Comparison of ENCODE assay signal across 20 cellular contexts in genomic region chr3:116442331-116443021, GRCh38.
A peak's percentile ranks its signal among the peaks of the same experiment; 100 is the strongest.
DNase-seq lines count a peak whose midpoint lies in the region; ATAC-seq and TF ChIP-seq lines count a peak whose summit lies in the region.
"Had no signal": no experiment of that assay in that cellular context is flagged by ENCODE, and none has a peak within 500 bp of the region (broad histone marks: within the 10 kb centered on the region; RNA-seq: fewer than 3 reads in every experiment).

No MANE protein-coding gene starts in this region.

- H3K27me3 Mint-ChIP-seq in nephron (ENCODE audit: low read depth): peaks cover 14% of the 10 kb centered on the region
- H3K27me3 Mint-ChIP-seq: stimulated activated memory B cell treated with anti-CD40 and anti-IgM and Interleukin-4, amounts not matched to agents 10 μg/mL and 1 μg/mL and 100 μg/mL, for 72 hours; T-helper 17 cell had no signal

- no peak for ATAC-seq in GM21528 (IDR thresholded peaks at IDR 0.05; ENCODE audit: low FRiP score, unreplicated experiment)
- ATAC-seq: heart right ventricle; stimulated activated memory B cell treated with anti-CD40 and anti-IgM and Interleukin-4, amounts not matched to agents 10 μg/mL and 1 μg/mL and 100 μg/mL, for 72 hours; T-helper 17 cell had no signal

- H3K9me3 ChIP-seq in adipocyte (ENCODE audit: control insufficient read depth, low read length): no peaks in the 10 kb centered on the region
- H3K9me3 ChIP-seq: heart right ventricle, tibial nerve had no signal

- peak overlapping the region; percentile 31 to 91 (median 86) for H3K4me3 Mint-ChIP-seq in nephron
- H3K4me3 Mint-ChIP-seq: stimulated activated memory B cell treated with anti-CD40 and anti-IgM and Interleukin-4, amounts not matched to agents 10 μg/mL and 1 μg/mL and 100 μg/mL, for 72 hours; T-helper 17 cell had no signal

- no peak for TF ChIP-seq CTCF in nephron (IDR thresholded peaks at IDR 0.05; ENCODE audit: unreplicated experiment in 3 of 3)

- H3K4me1 ChIP-seq in adipocyte (ENCODE audit: control insufficient read depth, insufficient read depth, low read length): peaks cover 21% of the 10 kb centered on the region
- H3K4me1 ChIP-seq: heart right ventricle had no signal

- peak overlapping the region in 1 of 3 experiments; percentile 55 for H3K27ac Mint-ChIP-seq in nephron
- H3K27ac Mint-ChIP-seq: stimulated activated memory B cell treated with anti-CD40 and anti-IgM and Interleukin-4, amounts not matched to agents 10 μg/mL and 1 μg/mL and 100 μg/mL, for 72 hours; T-helper 17 cell had no signal

- H3K36me3 ChIP-seq in adipocyte (ENCODE audit: control insufficient read depth, insufficient read depth, low read length, severe bottlenecking): no peaks in the 10 kb centered on the region
- H3K36me3 ChIP-seq: heart right ventricle, tibial nerve, WERI-Rb-1 had no signal

- H3K9ac ChIP-seq in adipocyte (ENCODE audit: low read length): no peak overlapping the region

- H3K4me3 ChIP-seq in adipocyte (ENCODE audit: low read length): peak overlapping the region; percentile 79

- DNase-seq in adipocyte (ENCODE audit: low read depth) (no peak), fibroblast of peridontal ligament (ENCODE audit: extremely low read depth) (peak; percentile 21), superior temporal gyrus (ENCODE audit: extremely low spot score) (peak; percentile 59), KG1 (lab: John Stamatoyannopoulos, UW) (no peak)
- no peak for DNase-seq in stimulated activated CD4-positive, alpha-beta T cell treated with anti-CD3 and anti-CD28 coated beads, Interleukin-4, amount 100 ng/mL, for 24 hours
- DNase-seq: activated CD4-positive, alpha-beta T cell treated with anti-CD3 and anti-CD28 coated beads, Interleukin-2, amount 50 U/mL, for 4 hours; AML-193; amniotic stem cell; EL; heart right ventricle; NCI-H1092 treated with DMSO at 0.1 percent for 48 hours; NCI-H2107; right cardiac atrium; SHP77 treated with DMSO at 0.1 percent for 48 hours; T-helper 17 cell; WERI-Rb-1 had no signal

- no peaks in the 10 kb centered on the region for H3K27me3 ChIP-seq in adipocyte (replicated peaks; ENCODE audit: control insufficient read depth, insufficient read depth, low read length)
- H3K27me3 ChIP-seq: tibial nerve had no signal

- peaks cover 45% of the 10 kb centered on the region for H3K4me1 Mint-ChIP-seq in nephron
- H3K4me1 Mint-ChIP-seq: stimulated activated memory B cell treated with anti-CD40 and anti-IgM and Interleukin-4, amounts not matched to agents 10 μg/mL and 1 μg/mL and 100 μg/mL, for 72 hours; T-helper 17 cell had no signal

- no peaks in the 10 kb centered on the region for H3K36me3 Mint-ChIP-seq in nephron (ENCODE audit: low read depth)
- H3K36me3 Mint-ChIP-seq: stimulated activated memory B cell treated with anti-CD40 and anti-IgM and Interleukin-4, amounts not matched to agents 10 μg/mL and 1 μg/mL and 100 μg/mL, for 72 hours had no signal

- no peaks in the 10 kb centered on the region for H3K9me3 Mint-ChIP-seq in nephron
- H3K9me3 Mint-ChIP-seq: stimulated activated memory B cell treated with anti-CD40 and anti-IgM and Interleukin-4, amounts not matched to agents 10 μg/mL and 1 μg/mL and 100 μg/mL, for 72 hours had no signal

Comparison
In these comparisons a context has a peak if more than half of its experiments do, and no peak if none do; other contexts are left out.
1. DNase-seq: peak in fibroblast of peridontal ligament (single experiment) and superior temporal gyrus (single experiment); none in adipocyte (single experiment), stimulated activated CD4-positive, alpha-beta T cell treated with anti-CD3 and anti-CD28 coated beads, Interleukin-4, amount 100 ng/mL, for 24 hours (single experiment) and KG1 (single experiment).